13 cellular contexts compared by ENCODE assay signal in genomic region chr20:31857861-31858835, GRCh38. TPM values are rescaled to one million over a fixed set of nuclear protein-coding genes. Genes with fewer than 3 reads are reported as not detected.
A peak's percentile ranks its signal among the peaks of the same experiment; 100 is the strongest.
DNase-seq lines count a peak whose midpoint lies in the region; ATAC-seq, FAIRE-seq and TF ChIP-seq lines count a peak whose summit lies in the region.
"Had no signal": no experiment of that assay in that cellular context is flagged by ENCODE, and none has a peak within 500 bp of the region (broad histone marks: within the 10 kb centered on the region; RNA-seq: fewer than 3 reads in every experiment).

No MANE protein-coding gene starts in this region.

- H3K9ac ChIP-seq in GM12878 (ENCODE audit: control insufficient read depth, insufficient read depth, low read length), result no peak overlapping the region

- no peak for TF ChIP-seq POLR2A in GM12878 (IDR thresholded peaks at IDR 0.05; ENCODE audit: low read depth, low read length)

- H3K4me3 ChIP-seq in GM06990 (replicated peaks; ENCODE audit: low read depth, low read length), result no peak overlapping the region
- H3K4me3 ChIP-seq in GM12878, result no peak overlapping the region
- H3K4me3 ChIP-seq in SJCRH30, result no peak overlapping the region
- H3K4me3 ChIP-seq: esophagus squamous epithelium had no signal

- H3K27me3 ChIP-seq in GM06990 (replicated peaks; ENCODE audit: control insufficient read depth, insufficient read depth, low read length) (no peaks in the 10 kb centered on the region; the same call in none of the 2 replicates), GM12878 (replicated peaks in 1 of 2; ENCODE audit: control insufficient read depth in 2 of 2, insufficient read depth in 2 of 2, low read length in 1 of 2) (peaks cover 0 to 9% of the 10 kb centered on the region in 2 experiments; a peak in 1 of 4 replicates), SJCRH30 (peaks cover 14% of the 10 kb centered on the region; the same call in 1 of the 2 replicates)

- H4K20me1 ChIP-seq in GM12878 (ENCODE audit: control insufficient read depth, insufficient read depth), result no peaks in the 10 kb centered on the region

- intact Hi-C loops in GM12878 (cut with micrococcal nuclease; ENCODE audit: unreplicated experiment), result no loop called here

- no peak for TF ChIP-seq CTCF in GM06990 (IDR thresholded peaks at IDR 0.05; ENCODE audit: insufficient read depth, low read length, poor library complexity, severe bottlenecking)
- peak in 2 of 3 experiments; percentile 10 to 13; a peak in 1 of 6 replicates for TF ChIP-seq CTCF in GM12878 (IDR thresholded peaks at IDR 0.05 in 2 of 3, conservative IDR thresholded peaks at IDR 0.05 in 1 of 3; ENCODE audit: control insufficient read depth in 2 of 3, extremely low read depth in 1 of 3, insufficient read depth in 1 of 3, low read depth in 3 of 3, low read length in 3 of 3)

- POLR2A ChIA-PET in GM12878 (lab: Charles Lee), result interaction anchor here (0.6 to 0.7 kb wide), 2 partner anchors 10 to 236 kb away, joined by 4 to 5 read pairs; no protein-coding TSS in a partner anchor

- H3K36me3 ChIP-seq in GM06990 (ENCODE audit: control insufficient read depth, insufficient read depth, low read length) (no peaks in the 10 kb centered on the region), GM12878 (ENCODE audit: control insufficient read depth in 2 of 2, insufficient read depth in 2 of 2, low read length in 1 of 2) (no peaks in the 10 kb centered on the region), SJCRH30 (no peaks in the 10 kb centered on the region)
- H3K36me3 ChIP-seq: BE2C, esophagus squamous epithelium had no signal

- 47% methylated on average over 16 of the region's 16 CpGs for WGBS in GM12878 (ENCODE audit: insufficient coverage, insufficient replicate concordance, low lambda C conversion rate, missing lambda C conversion rate)

- no peak for TF ChIP-seq EP300 in GM12878 (IDR thresholded peaks at IDR 0.05; ENCODE audit: borderline replicate concordance in 1 of 2, control insufficient read depth in 1 of 2, low read depth in 2 of 2, low read length in 2 of 2)

- CTCF ChIA-PET in GM12878 (lab: Yijun Ruan, JAX), result interaction anchor here (1.0 to 13.1 kb wide), 5 partner anchors 9 to 196 kb away, joined by 3 to 307 read pairs (median 3); partner anchors contain the start of gene PDRG1

- RAD21 ChIA-PET in GM12878 (lab: Charles Lee; ENCODE audit: unreplicated experiment), result interaction anchor here (1.0 to 1.2 kb wide), 3 partner anchors 10 to 94 kb away, joined by 3 to 15 read pairs (median 6); partner anchors contain the start of gene PDRG1

- FAIRE-seq in GM12878 (lab: Jason Lieb, UNC), result no peak

- H3K4me1 ChIP-seq in GM12878 (ENCODE audit: control insufficient read depth, insufficient read depth, low read length) (peaks cover 10% of the 10 kb centered on the region), SJCRH30 (peaks cover 3% of the 10 kb centered on the region; the same call in 1 of the 2 replicates)

- no peak overlapping the region for H3K27ac ChIP-seq in GM12878 (ENCODE audit: control insufficient read depth, insufficient read depth)
- H3K27ac ChIP-seq in SJCRH30, result no peak overlapping the region
- H3K27ac ChIP-seq: esophagus squamous epithelium had no signal

- peak; percentile 36 for DNase-seq in GM06990 (ENCODE audit: extremely low read depth, insufficient read length)
- no peak for DNase-seq in GM12878 (ENCODE audit: low read depth, low spot score)
- no peak for DNase-seq in NCI-H1436 treated with DMSO at 0.1 percent for 48 hours (lab: John Stamatoyannopoulos, UW)
- DNase-seq in SJCRH30, result no peak
- DNase-seq in H4 (ENCODE audit: low spot score), result no peak
- DNase-seq in glomerular visceral epithelial cell (ENCODE audit: extremely low spot score), result no peak
- DNase-seq: BE2C, cerebellar nuclear complex, esophagus squamous epithelium, mesendoderm, NCI-H1105 treated with DMSO at 0.1 percent for 48 hours had no signal

- in situ Hi-C loops in GM12878 (cut with MboI), result loop anchor here (5.0 to 10.0 kb wide), 2 partner anchors 94 to 237 kb away; partner anchors contain the start of gene PDRG1

- peak; percentile 64 for ATAC-seq in GM19025 (IDR thresholded peaks at IDR 0.05; ENCODE audit: low read depth, unreplicated experiment)
- peak; percentile 50 for ATAC-seq in HG03108 (IDR thresholded peaks at IDR 0.05; ENCODE audit: unreplicated experiment)
- ATAC-seq in GM12878, result peak; percentile 81

- TF ChIP-seq RAD21 in GM12878 (IDR thresholded peaks at IDR 0.05; ENCODE audit: insufficient read depth, low read depth, low read length), result no peak

- SMC1A ChIA-PET in GM12878 (lab: Charles Lee; ENCODE audit: uncharacterized antibody, unreplicated experiment), result interaction anchor here (0.6 to 3.0 kb wide), 5 partner anchors 10 to 428 kb away, joined by 3 to 27 read pairs (median 6); partner anchors contain the start of gene PDRG1

- H3K4me2 ChIP-seq in GM12878 (ENCODE audit: control insufficient read depth, insufficient read depth), result 0 out of 2 replicates have a peak overlapping the region, but pooled peaks have one; percentile 10

- no TSS peak for BruUV-seq in GM12878 (replicated peaks; lab: Mats Ljungman, UMichigan)

- no peaks in the 10 kb centered on the region for H3K79me2 ChIP-seq in GM12878 (ENCODE audit: control insufficient read depth, insufficient read depth, low read length)

- no peaks in the 10 kb centered on the region for H3K9me3 ChIP-seq in GM12878 (replicated peaks; ENCODE audit: control insufficient read depth, insufficient read depth, low read length)
- H3K9me3 ChIP-seq in SJCRH30 (replicated peaks), result no peaks in the 10 kb centered on the region
- H3K9me3 ChIP-seq: BE2C, esophagus squamous epithelium had no signal

- H2AFZ ChIP-seq in GM12878 (ENCODE audit: control insufficient read depth, low read depth, low read length), result no peak overlapping the region

RNA-seq across cellular contexts. Expression of gene DUSP15, which starts 12.2 kb away (rescaled TPM):
- total RNA-seq in GM12878 (2013; cell fraction: nucleolus; rRNA removed), result 2.3 TPM in 2 replicates
- total RNA-seq in GM12878 (2014; rRNA removed) (1.4 and 3.0 TPM in 2 replicates), GM12878 (2014; rRNA removed; fragmentation: Illumina TruSeq; extraction: Trizol) (0.67 and 0.83 TPM in 2 replicates), GM12878 (2021) (2.5 and 3.2 TPM in 2 replicates)
- polyA plus RNA-seq in GM12878 (2011; ENCODE audit: low read depth), result 0.35 TPM
- polyA plus RNA-seq in GM12878 (2011; rRNA removed) (0.89 and 1.8 TPM in 2 replicates), GM12878 (2014; fragmentation: Illumina TruSeq; extraction: Trizol) (0.22 TPM in 1 of 2 replicates, not detected in the other), GM12878 (2014; fragmentation: Nextera tagmentation; extraction: Ambion mirVana) (under 1 TPM in 1 of 2 experiments, not detected in 1; 0.06 TPM), GM12878 (2014; rRNA removed) (2.4 and 3.0 TPM in 2 replicates), GM12878 (2016; fragmentation: Nextera tagmentation; extraction: Ambion mirVana) (under 1 TPM; 0.16 to 0.33 TPM)
- polyA plus RNA-seq in GM12878 (2011; cell fraction: cytosol; rRNA removed), result 2.3 and 3.7 TPM in 2 replicates
- 2.5 and 3.0 TPM in 2 replicates for polyA plus RNA-seq in GM12878 (2011; cell fraction: nucleus; rRNA removed)
- 0.72 and 0.93 TPM in 2 replicates for polyA plus RNA-seq in GM12878 (2012)
- 0.88 and 1.6 TPM in 2 replicates for polyA minus RNA-seq in GM12878 (2011; rRNA and poly(A)+ RNA removed)
- polyA minus RNA-seq in GM12878 (2011; cell fraction: cytosol; rRNA and poly(A)+ RNA removed), result not detected in 2 replicates
- 1.2 and 1.5 TPM in 2 replicates for polyA minus RNA-seq in GM12878 (2011; cell fraction: nucleus; rRNA and poly(A)+ RNA removed)
- total RNA-seq in SJCRH30 (2014; rRNA removed; shearing (Covaris generic)), result 2.5 and 2.9 TPM in 2 replicates
- total RNA-seq in H4 (2014; rRNA removed; shearing (Covaris generic)), result 7.5 and 9.2 TPM in 2 replicates

RNA-seq across cellular contexts. Expression of gene TTLL9, which starts 12.3 kb away (rescaled TPM):
- 2.4 and 3.1 TPM in 2 replicates for total RNA-seq in GM12878 (2013; cell fraction: nucleolus; rRNA removed)
- 0.17 TPM in 1 of 2 replicates, not detected in the other for total RNA-seq in GM12878 (2014; rRNA removed)
- 0.04 and 0.09 TPM in 2 replicates for total RNA-seq in GM12878 (2014; rRNA removed; fragmentation: Illumina TruSeq; extraction: Trizol)
- total RNA-seq in GM12878 (2021), result 0.08 and 0.21 TPM in 2 replicates
- 0.10 TPM for polyA plus RNA-seq in GM12878 (2011; ENCODE audit: low read depth)
- polyA plus RNA-seq in GM12878 (2011; rRNA removed), result 0.62 and 0.77 TPM in 2 replicates
- polyA plus RNA-seq in GM12878 (2011; cell fraction: cytosol; rRNA removed), result 0.39 and 0.45 TPM in 2 replicates
- 2.3 and 2.4 TPM in 2 replicates for polyA plus RNA-seq in GM12878 (2011; cell fraction: nucleus; rRNA removed)
- polyA plus RNA-seq in GM12878 (2012), result 0.21 and 0.28 TPM in 2 replicates
- 0.14 and 0.15 TPM in 2 replicates for polyA plus RNA-seq in GM12878 (2014; fragmentation: Illumina TruSeq; extraction: Trizol)
- under 1 TPM in 1 of 2 experiments, not detected in 1; 0.03 TPM for polyA plus RNA-seq in GM12878 (2014; fragmentation: Nextera tagmentation; extraction: Ambion mirVana)
- polyA plus RNA-seq in GM12878 (2014; rRNA removed), result 0.14 and 0.22 TPM in 2 replicates
- under 1 TPM in 1 of 2 experiments, not detected in 1; 0.08 TPM for polyA plus RNA-seq in GM12878 (2016; fragmentation: Nextera tagmentation; extraction: Ambion mirVana)
- polyA minus RNA-seq in GM12878 (2011; rRNA and poly(A)+ RNA removed), result 1.1 and 1.4 TPM in 2 replicates
- polyA minus RNA-seq in GM12878 (2011; cell fraction: cytosol; rRNA and poly(A)+ RNA removed), result not detected in 2 replicates
- 0.60 and 1.4 TPM in 2 replicates for polyA minus RNA-seq in GM12878 (2011; cell fraction: nucleus; rRNA and poly(A)+ RNA removed)
- total RNA-seq in SJCRH30 (2014; rRNA removed; shearing (Covaris generic)), result 0.05 TPM in 1 of 2 replicates, not detected in the other
- total RNA-seq in H4 (2014; rRNA removed; shearing (Covaris generic)), result 0.27 TPM in 1 of 2 replicates, not detected in the other

RNA-seq across cellular contexts. Expression of gene FOXS1, which starts 12.7 kb away (rescaled TPM):
- total RNA-seq in GM12878 (2013; cell fraction: nucleolus; rRNA removed), result not detected in 2 replicates
- total RNA-seq in GM12878 (2014; rRNA removed) (not detected in 2 replicates), GM12878 (2014; rRNA removed; fragmentation: Illumina TruSeq; extraction: Trizol) (not detected in 2 replicates), GM12878 (2021) (not detected in 2 replicates)
- not detected for polyA plus RNA-seq in GM12878 (2011; ENCODE audit: low read depth)
- polyA plus RNA-seq in GM12878 (2011; rRNA removed) (not detected in 2 replicates), GM12878 (2014; fragmentation: Illumina TruSeq; extraction: Trizol) (not detected in 2 replicates), GM12878 (2014; fragmentation: Nextera tagmentation; extraction: Ambion mirVana) (not detected), GM12878 (2014; rRNA removed) (not detected in 2 replicates), GM12878 (2016; fragmentation: Nextera tagmentation; extraction: Ambion mirVana) (not detected)
- not detected in 2 replicates for polyA plus RNA-seq in GM12878 (2011; cell fraction: cytosol; rRNA removed)
- polyA plus RNA-seq in GM12878 (2011; cell fraction: nucleus; rRNA removed), result not detected in 2 replicates
- not detected in 2 replicates for polyA plus RNA-seq in GM12878 (2012)
- polyA minus RNA-seq in GM12878 (2011; rRNA and poly(A)+ RNA removed), result not detected in 2 replicates
- not detected in 2 replicates for polyA minus RNA-seq in GM12878 (2011; cell fraction: cytosol; rRNA and poly(A)+ RNA removed)
- not detected in 2 replicates for polyA minus RNA-seq in GM12878 (2011; cell fraction: nucleus; rRNA and poly(A)+ RNA removed)
- 55.5 and 69.0 TPM in 2 replicates for total RNA-seq in SJCRH30 (2014; rRNA removed; shearing (Covaris generic))
- 0.08 TPM in 1 of 2 replicates, not detected in the other for total RNA-seq in H4 (2014; rRNA removed; shearing (Covaris generic))

RNA-seq across cellular contexts. Expression of gene MYLK2, which starts 39.0 kb away (rescaled TPM):
- total RNA-seq in GM12878 (2013; cell fraction: nucleolus; rRNA removed), result 0.19 and 0.24 TPM in 2 replicates
- total RNA-seq in GM12878 (2014; rRNA removed) (0.28 and 0.44 TPM in 2 replicates), GM12878 (2014; rRNA removed; fragmentation: Illumina TruSeq; extraction: Trizol) (0.18 and 0.23 TPM in 2 replicates), GM12878 (2021) (0.58 and 0.67 TPM in 2 replicates)
- polyA plus RNA-seq in GM12878 (2011; ENCODE audit: low read depth), result not detected
- polyA plus RNA-seq in GM12878 (2011; rRNA removed) (0.06 and 0.07 TPM in 2 replicates), GM12878 (2014; fragmentation: Illumina TruSeq; extraction: Trizol) (0.08 and 0.09 TPM in 2 replicates), GM12878 (2014; fragmentation: Nextera tagmentation; extraction: Ambion mirVana) (under 1 TPM in 1 of 2 experiments, not detected in 1; 0.04 TPM), GM12878 (2014; rRNA removed) (0.47 and 0.80 TPM in 2 replicates), GM12878 (2016; fragmentation: Nextera tagmentation; extraction: Ambion mirVana) (under 1 TPM; 0.15 to 0.24 TPM)
- 0.03 and 0.05 TPM in 2 replicates for polyA plus RNA-seq in GM12878 (2011; cell fraction: cytosol; rRNA removed)
- polyA plus RNA-seq in GM12878 (2011; cell fraction: nucleus; rRNA removed), result 0.33 and 0.89 TPM in 2 replicates
- polyA plus RNA-seq in GM12878 (2012), result 0.12 and 0.25 TPM in 2 replicates
- polyA minus RNA-seq in GM12878 (2011; rRNA and poly(A)+ RNA removed), result 0.07 and 0.36 TPM in 2 replicates
- polyA minus RNA-seq in GM12878 (2011; cell fraction: cytosol; rRNA and poly(A)+ RNA removed), result not detected in 2 replicates
- polyA minus RNA-seq in GM12878 (2011; cell fraction: nucleus; rRNA and poly(A)+ RNA removed), result 0.12 and 0.38 TPM in 2 replicates
- total RNA-seq in SJCRH30 (2014; rRNA removed; shearing (Covaris generic)), result 3.1 and 3.5 TPM in 2 replicates
- 0.14 TPM in 1 of 2 replicates, not detected in the other for total RNA-seq in H4 (2014; rRNA removed; shearing (Covaris generic))

Comparison
In these comparisons a context has a peak if more than half of its experiments do, and no peak if none do; other contexts are left out.
1. RNA of gene FOXS1, which starts 12.7 kb away (total RNA-seq): 55.5 to 69.0 TPM in SJCRH30; 0.08 TPM in H4 and not detected in GM12878; every median in the first group is over 10 times any median in the second.
2. Peak in every context shown above with its lines, with median percentiles within 50 percentile points of each other: ATAC-seq.